In the genomic region with DNA sequence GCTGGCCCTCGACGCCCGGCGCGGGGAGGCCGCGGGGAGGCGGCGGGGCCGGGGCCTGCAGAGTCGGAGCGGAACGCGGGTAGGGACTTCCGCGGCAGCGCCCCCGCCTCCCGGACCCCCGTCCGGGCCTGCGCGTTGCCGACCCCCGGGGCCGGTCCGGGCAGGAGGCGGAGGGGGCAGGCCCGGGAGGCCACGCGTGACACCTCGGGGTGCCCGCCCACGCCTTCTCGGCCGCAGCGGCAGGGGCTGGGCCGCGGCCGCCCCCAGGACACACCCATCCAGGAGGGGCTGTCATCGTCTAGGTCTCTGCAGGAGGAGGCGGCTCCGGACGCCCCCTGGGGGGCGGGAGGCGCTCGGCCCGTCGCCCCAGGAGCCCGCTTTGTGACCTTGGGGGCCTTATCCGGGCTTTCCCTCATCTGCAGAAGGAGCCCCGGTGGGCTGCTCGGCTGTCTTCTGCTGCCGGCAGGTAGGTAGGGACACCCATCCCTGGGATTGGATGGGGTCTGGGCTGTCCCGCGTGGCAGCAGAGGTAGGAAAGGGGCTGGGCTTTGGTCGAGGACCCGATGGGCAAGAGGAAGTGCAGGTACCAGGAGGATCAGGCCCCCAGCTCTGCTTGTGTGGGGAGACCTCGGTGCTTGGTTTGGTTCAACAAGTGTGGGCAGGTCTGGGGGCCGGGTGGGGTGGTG, we compare ENCODE assay signal across 8 cellular contexts. TPM values are rescaled to one million over a fixed set of nuclear protein-coding genes. Genes with fewer than 3 reads are reported as not detected.
DNase-seq lines count a peak whose midpoint lies in the region; ATAC-seq, FAIRE-seq and TF ChIP-seq lines count a peak whose summit lies in the region.

No MANE protein-coding gene starts in this region.

- H3K9me3 Mint-ChIP-seq in activated CD4-positive, alpha-beta T cell treated with anti-CD3 and anti-CD28 coated beads, Interleukin-2, amount 10 ng/mL, durations not matched to agents 24 days and 14 days, result no peaks in the 10 kb centered on the region

- ATAC-seq in stimulated activated naive CD8-positive, alpha-beta T cell treated with anti-CD3 and anti-CD28 coated beads, Interleukin-15, Interleukin-2, amounts not matched to agents 100 U/mL and 50 U/mL, for 24 hours, result peak; percentile 75

- FAIRE-seq in H54 (lab: Jason Lieb, UNC), result no peak

- H3K4me1 Mint-ChIP-seq in activated CD4-positive, alpha-beta T cell treated with anti-CD3 and anti-CD28 coated beads, Interleukin-2, amount 10 ng/mL, durations not matched to agents 24 days and 14 days, result peaks cover 25% of the 10 kb centered on the region

- no peak for TF ChIP-seq POLR2A in H54 (IDR thresholded peaks at IDR 0.05; ENCODE audit: low read depth, low read length)

- DNase-seq in DMS53 (lab: John Stamatoyannopoulos, UW) (peak; percentile 71), DMS53 treated with DMSO at 0.1 percent for 48 hours (lab: John Stamatoyannopoulos, UW; ENCODE audit: unreplicated experiment) (no peak), H54 (ENCODE audit: insufficient read length, low spot score) (peak; percentile 94), myocyte (ENCODE audit: low read depth) (peak; percentile 57)
- DNase-seq in activated CD4-positive, alpha-beta T cell treated with anti-CD3 and anti-CD28 coated beads, Interleukin-2, amount 10 ng/mL, durations not matched to agents 24 days and 14 days, result peak; percentile 86
- peak; percentile 52 for DNase-seq in effector CD8-positive, alpha-beta T cell (lab: John Stamatoyannopoulos, UW)
- DNase-seq in stimulated activated naive CD8-positive, alpha-beta T cell treated with anti-CD3 and anti-CD28 coated beads, Interleukin-15, Interleukin-2, amounts not matched to agents 100 U/mL and 50 U/mL, for 24 hours, result peak; percentile 75

- peak; percentile 17; the same call in 1 of the 2 replicates for TF ChIP-seq CTCF in LNCAP (IDR thresholded peaks at IDR 0.05)

- intact Hi-C loops in activated CD4-positive, alpha-beta T cell treated with anti-CD3 and anti-CD28 coated beads, Interleukin-2, amount 10 ng/mL, durations not matched to agents 24 days and 14 days (cut with micrococcal nuclease), result loop anchor here (2.0 to 5.0 kb wide), 3 partner anchors 47 to 69 kb away; a partner anchor contains a TSS

- peak overlapping the region; percentile 92 for H3K4me3 Mint-ChIP-seq in activated CD4-positive, alpha-beta T cell treated with anti-CD3 and anti-CD28 coated beads, Interleukin-2, amount 10 ng/mL, durations not matched to agents 24 days and 14 days

- peaks cover 39% of the 10 kb centered on the region for H3K36me3 Mint-ChIP-seq in activated CD4-positive, alpha-beta T cell treated with anti-CD3 and anti-CD28 coated beads, Interleukin-2, amount 10 ng/mL, durations not matched to agents 24 days and 14 days (ENCODE audit: low read depth)

- no peaks in the 10 kb centered on the region for H3K27me3 Mint-ChIP-seq in activated CD4-positive, alpha-beta T cell treated with anti-CD3 and anti-CD28 coated beads, Interleukin-2, amount 10 ng/mL, durations not matched to agents 24 days and 14 days

- peak overlapping the region; percentile 84 for H3K27ac Mint-ChIP-seq in activated CD4-positive, alpha-beta T cell treated with anti-CD3 and anti-CD28 coated beads, Interleukin-2, amount 10 ng/mL, durations not matched to agents 24 days and 14 days

RNA-seq across cellular contexts. Expression of a gene that starts 0.6 kb away (rescaled TPM):
- 28.8 and 29.4 TPM in 2 replicates for total RNA-seq in activated CD4-positive, alpha-beta T cell treated with anti-CD3 and anti-CD28 coated beads, Interleukin-2, amount 10 ng/mL, durations not matched to agents 24 days and 14 days
- total RNA-seq in myocyte, result 33.7 and 40.8 TPM in 2 replicates
- polyA plus RNA-seq in myocyte (2012), result 35.3 TPM

RNA-seq across cellular contexts. Expression of a gene that starts 22.3 kb away (rescaled TPM):
- 0.33 and 0.42 TPM in 2 replicates for total RNA-seq in activated CD4-positive, alpha-beta T cell treated with anti-CD3 and anti-CD28 coated beads, Interleukin-2, amount 10 ng/mL, durations not matched to agents 24 days and 14 days
- 1.0 and 1.9 TPM in 2 replicates for total RNA-seq in myocyte
- polyA plus RNA-seq in myocyte (2012), result 4.7 TPM

RNA-seq across cellular contexts. Expression of a gene that starts 47.9 kb away (rescaled TPM):
- 42.5 and 45.1 TPM in 2 replicates for total RNA-seq in activated CD4-positive, alpha-beta T cell treated with anti-CD3 and anti-CD28 coated beads, Interleukin-2, amount 10 ng/mL, durations not matched to agents 24 days and 14 days
- total RNA-seq in myocyte, result 26.2 and 33.3 TPM in 2 replicates
- polyA plus RNA-seq in myocyte (2012), result 25.8 TPM
